12 cellular contexts compared by ENCODE assay signal in the genomic region with DNA sequence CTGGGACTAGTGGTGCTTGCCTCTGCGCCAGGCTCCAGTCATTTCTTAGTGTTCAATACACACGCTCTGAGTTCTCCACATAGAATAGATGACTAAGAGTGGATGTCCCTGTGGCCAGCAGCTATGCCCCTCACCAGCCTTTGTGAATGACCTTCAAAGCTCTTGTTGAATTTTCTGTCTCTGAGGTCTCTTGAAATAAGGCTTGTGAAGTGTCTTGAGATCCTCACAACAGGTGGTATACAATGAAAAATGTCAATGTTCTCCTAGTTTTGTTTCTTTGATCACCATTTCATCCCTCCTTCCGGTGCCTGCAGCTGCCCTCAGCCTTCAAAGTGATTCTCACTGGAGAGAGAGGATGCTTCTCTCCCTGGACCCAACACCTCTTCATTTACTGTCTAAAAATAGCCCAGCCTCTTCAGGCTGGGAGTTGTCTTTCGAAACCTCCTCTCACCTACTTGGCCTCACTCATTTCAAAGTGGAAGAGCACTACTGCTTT. TPM values are rescaled to one million over a fixed set of nuclear protein-coding genes. Genes with fewer than 3 reads are reported as not detected.
DNase-seq lines count a peak whose midpoint lies in the region; ATAC-seq, FAIRE-seq and TF ChIP-seq lines count a peak whose summit lies in the region.
"Had no signal": no experiment of that assay in that cellular context is flagged by ENCODE, and none has a peak within 500 bp of the region (broad histone marks: within the 10 kb centered on the region; RNA-seq: fewer than 3 reads in every experiment).

No MANE protein-coding gene starts in this region.

- no peak for TF ChIP-seq POLR2A in GM12878 (IDR thresholded peaks at IDR 0.05; ENCODE audit: low read depth, low read length)

- H3K4me2 ChIP-seq in BLaER1 (peak overlapping the region; percentile 93), Loucy (ENCODE audit: low read depth, low read length, poor library complexity, severe bottlenecking) (peak overlapping the region; percentile 91), GM12878 (ENCODE audit: control insufficient read depth, insufficient read depth) (peak overlapping the region; percentile 36)

- H3K79me2 ChIP-seq in Loucy (ENCODE audit: insufficient read depth, low read length) (peaks cover 80% of the 10 kb centered on the region), GM12878 (ENCODE audit: control insufficient read depth, insufficient read depth, low read length) (peaks cover 52% of the 10 kb centered on the region)

- TF ChIP-seq RAD21 in GM12878 (IDR thresholded peaks at IDR 0.05; ENCODE audit: insufficient read depth, low read depth, low read length) = no peak

- BruUV-seq in GM12878 (replicated peaks; lab: Mats Ljungman, UMichigan) = no TSS peak

- ATAC-seq in GM12878 (no peak; the same call in 2 of the 3 replicates), lung (ENCODE audit: insufficient read depth, low FRiP score) (peak; percentile 15), GM19023 (IDR thresholded peaks at IDR 0.05; ENCODE audit: unreplicated experiment) (no peak)

- intact Hi-C loops in GM12878 (cut with micrococcal nuclease; ENCODE audit: unreplicated experiment) = no loop called here

- H3K9me3 ChIP-seq in BLaER1 (no peaks in the 10 kb centered on the region), Loucy (ENCODE audit: insufficient read depth, low read depth, low read length) (no peaks in the 10 kb centered on the region), GM12878 (replicated peaks; ENCODE audit: control insufficient read depth, insufficient read depth, low read length) (no peaks in the 10 kb centered on the region; the same call in 2 of the 3 replicates), lung (ENCODE audit: control insufficient read depth in 2 of 2, insufficient read depth in 1 of 2, low read length in 1 of 2) (no peaks in the 10 kb centered on the region)

- in situ Hi-C loops in GM12878 (cut with MboI) = no loop called here

- no peak for TF ChIP-seq EP300 in GM12878 (IDR thresholded peaks at IDR 0.05; ENCODE audit: borderline replicate concordance in 1 of 2, control insufficient read depth in 1 of 2, low read depth in 2 of 2, low read length in 2 of 2)

- WGBS in GM12878 (ENCODE audit: insufficient coverage, insufficient replicate concordance, low lambda C conversion rate, missing lambda C conversion rate) = 95% methylated on average over 4 of the region's 4 CpGs
- WGBS in lung, 2 donors = 76 to 89% methylated on average over 4 of the region's 4 CpGs

- POLR2A ChIA-PET in GM12878 (lab: Charles Lee) = interaction anchor here (11.3 kb wide), 1 partner anchor 13 kb away, joined by 170 read pairs; no protein-coding TSS in a partner anchor

- CTCF ChIA-PET in GM12878 (lab: Yijun Ruan, JAX) = interaction anchor here (1.0 to 11.4 kb wide), 6 partner anchors 9 to 32 kb away, joined by 3 to 365 read pairs (median 4); no protein-coding TSS in a partner anchor

- SMC1A ChIA-PET in GM12878 (lab: Charles Lee; ENCODE audit: uncharacterized antibody, unreplicated experiment) = interaction anchor here (1.2 to 9.6 kb wide), 5 partner anchors 13 to 32 kb away, joined by 4 to 268 read pairs (median 10); no protein-coding TSS in a partner anchor

- H3K9ac ChIP-seq in BLaER1 (peak overlapping the region; percentile 38; the same call in 1 of the 2 replicates), Loucy (ENCODE audit: low read depth, low read length, poor library complexity, severe bottlenecking) (peak overlapping the region; percentile 71), GM12878 (ENCODE audit: control insufficient read depth, insufficient read depth, low read length) (no peak overlapping the region)

- FAIRE-seq in GM12878 (lab: Jason Lieb, UNC) = no peak

- DNase-seq in GM12878 (ENCODE audit: low read depth, low spot score) (no peak), lung (ENCODE audit: low spot score) (no peak), kidney glomerular epithelial cell (lab: John Stamatoyannopoulos, UW) (no peak), NCI-H1417 treated with DMSO at 0.1 percent for 48 hours (lab: John Stamatoyannopoulos, UW) (no peak), epidermal melanocyte (ENCODE audit: insufficient read length, low spot score) (no peak)
- DNase-seq: NCI-H1105 treated with DMSO at 0.1 percent for 48 hours, occipital lobe had no signal

- H3K36me3 ChIP-seq in BLaER1 = no peaks in the 10 kb centered on the region
- no peaks in the 10 kb centered on the region for H3K36me3 ChIP-seq in Loucy (ENCODE audit: insufficient read depth, low read length)
- no peaks in the 10 kb centered on the region for H3K36me3 ChIP-seq in GM12878 (ENCODE audit: control insufficient read depth in 2 of 2, insufficient read depth in 2 of 2, low read length in 1 of 2)
- peaks cover 0 to 3% of the 10 kb centered on the region in 2 donors for H3K36me3 ChIP-seq in lung (ENCODE audit: control insufficient read depth in 2 of 2, insufficient read depth in 2 of 2, low read length in 2 of 2)

- peaks cover 97% of the 10 kb centered on the region for H3K4me1 ChIP-seq in BLaER1
- H3K4me1 ChIP-seq in Loucy (ENCODE audit: insufficient read depth, low read length, poor library complexity, severe bottlenecking) = peaks cover 85% of the 10 kb centered on the region
- peaks cover 17% of the 10 kb centered on the region for H3K4me1 ChIP-seq in GM12878 (ENCODE audit: control insufficient read depth, insufficient read depth, low read length)
- H3K4me1 ChIP-seq in lung (ENCODE audit: control insufficient read depth in 2 of 2, insufficient read depth in 2 of 2, low read length in 2 of 2) = peaks cover 13 to 27% of the 10 kb centered on the region in 2 donors

- H3K27ac ChIP-seq in BLaER1 (peak overlapping the region; percentile 95), GM12878 (ENCODE audit: control insufficient read depth, insufficient read depth) (peak overlapping the region; percentile 7; the same call in 1 of the 2 replicates), lung (ENCODE audit: low read depth in 1 of 2, low read length in 1 of 2) (peak overlapping the region in 1 of 2 donors; percentile 22)
- H3K27ac ChIP-seq: coronary artery, SK-N-MC had no signal

- no peaks in the 10 kb centered on the region for H3K27me3 ChIP-seq in BLaER1
- H3K27me3 ChIP-seq in Loucy (ENCODE audit: insufficient read depth, low read length, poor library complexity, severe bottlenecking) = no peaks in the 10 kb centered on the region
- no peaks in the 10 kb centered on the region for H3K27me3 ChIP-seq in GM12878 (replicated peaks in 1 of 2; ENCODE audit: control insufficient read depth in 2 of 2, insufficient read depth in 2 of 2, low read length in 1 of 2)
- no peaks in the 10 kb centered on the region for H3K27me3 ChIP-seq in lung (ENCODE audit: control insufficient read depth, insufficient read depth)

- H2AFZ ChIP-seq in Loucy (ENCODE audit: low read length) (no peak overlapping the region), GM12878 (ENCODE audit: control insufficient read depth, low read depth, low read length) (no peak overlapping the region)

- H3K4me3 ChIP-seq in BLaER1 = no peak overlapping the region
- H3K4me3 ChIP-seq in Loucy (ENCODE audit: low read length, poor library complexity, severe bottlenecking) = peak overlapping the region; percentile 54
- peak overlapping the region; percentile 47; the same call in 1 of the 2 replicates for H3K4me3 ChIP-seq in GM12878
- H3K4me3 ChIP-seq in lung = no peak overlapping the region
- H3K4me3 ChIP-seq: coronary artery, SK-N-MC had no signal

- no peaks in the 10 kb centered on the region for H3F3A ChIP-seq in Loucy (ENCODE audit: low read depth)

- TF ChIP-seq CTCF in Loucy (conservative IDR thresholded peaks at IDR 0.05; ENCODE audit: low read length) = no peak
- no peak for TF ChIP-seq CTCF in GM12878 (IDR thresholded peaks at IDR 0.05 in 2 of 3, conservative IDR thresholded peaks at IDR 0.05 in 1 of 3; ENCODE audit: control insufficient read depth in 2 of 3, extremely low read depth in 1 of 3, insufficient read depth in 1 of 3, low read depth in 3 of 3, low read length in 3 of 3)
- no peak for TF ChIP-seq CTCF in lung (IDR thresholded peaks at IDR 0.05; ENCODE audit: control extremely low read depth, extremely low read depth)

- RAD21 ChIA-PET in GM12878 (lab: Charles Lee; ENCODE audit: unreplicated experiment) = interaction anchor here (1.0 to 9.7 kb wide), 3 partner anchors 8 to 31 kb away, joined by 3 to 169 read pairs (median 3); no protein-coding TSS in a partner anchor

- no peaks in the 10 kb centered on the region for H4K20me1 ChIP-seq in BLaER1
- H4K20me1 ChIP-seq in Loucy (ENCODE audit: insufficient read depth, low read length, poor library complexity, severe bottlenecking) = no peaks in the 10 kb centered on the region
- no peaks in the 10 kb centered on the region for H4K20me1 ChIP-seq in GM12878 (ENCODE audit: control insufficient read depth, insufficient read depth)

- no peaks in the 10 kb centered on the region for H3K9me2 ChIP-seq in Loucy (replicated peaks; ENCODE audit: low read depth, low read length)

RNA-seq across cellular contexts. Expression of a gene that starts 5.4 kb away (rescaled TPM):
- 88.7 and 98.8 TPM in 2 replicates for total RNA-seq in GM12878 (2013; cell fraction: nucleolus; rRNA removed)
- total RNA-seq in GM12878 (2014; rRNA removed) (8.5 and 13.5 TPM in 2 replicates), GM12878 (2014; rRNA removed; fragmentation: Illumina TruSeq; extraction: Trizol) (6.7 and 7.2 TPM in 2 replicates), GM12878 (2021) (15.7 and 19.0 TPM in 2 replicates), lung (10 to 100 TPM; 20.2 to 25.7 TPM)
- 3.5 TPM for polyA plus RNA-seq in GM12878 (2011; ENCODE audit: low read depth)
- polyA plus RNA-seq in GM12878 (2011; rRNA removed) (3.6 and 6.5 TPM in 2 replicates), GM12878 (2014; fragmentation: Illumina TruSeq; extraction: Trizol) (6.8 and 7.5 TPM in 2 replicates), GM12878 (2014; fragmentation: Nextera tagmentation; extraction: Ambion mirVana) (under 1 TPM; 0.44 to 0.50 TPM), GM12878 (2014; rRNA removed) (10.4 and 12.2 TPM in 2 replicates), GM12878 (2016; fragmentation: Nextera tagmentation; extraction: Ambion mirVana) (1 to 10 TPM; 6.5 to 7.8 TPM), lung (10 to 100 TPM in 1 of 2 donors, 1 to 10 TPM in 1; 7.2 to 12.6 TPM)
- 5.1 and 6.2 TPM in 2 replicates for polyA plus RNA-seq in GM12878 (2011; cell fraction: cytosol; rRNA removed)
- 38.1 and 56.5 TPM in 2 replicates for polyA plus RNA-seq in GM12878 (2011; cell fraction: nucleus; rRNA removed)
- 6.4 and 8.7 TPM in 2 replicates for polyA plus RNA-seq in GM12878 (2012)
- polyA minus RNA-seq in GM12878 (2011; rRNA and poly(A)+ RNA removed) = 20.2 and 27.6 TPM in 2 replicates
- 4.4 and 4.9 TPM in 2 replicates for polyA minus RNA-seq in GM12878 (2011; cell fraction: cytosol; rRNA and poly(A)+ RNA removed)
- polyA minus RNA-seq in GM12878 (2011; cell fraction: nucleus; rRNA and poly(A)+ RNA removed) = 29.6 and 53.2 TPM in 2 replicates

RNA-seq across cellular contexts. Expression of a gene that starts 48.2 kb away (rescaled TPM):
- 18.7 and 20.7 TPM in 2 replicates for total RNA-seq in GM12878 (2013; cell fraction: nucleolus; rRNA removed)
- total RNA-seq in GM12878 (2014; rRNA removed) (7.5 and 8.5 TPM in 2 replicates), GM12878 (2014; rRNA removed; fragmentation: Illumina TruSeq; extraction: Trizol) (4.4 and 4.7 TPM in 2 replicates), GM12878 (2021) (10.3 and 12.2 TPM in 2 replicates), lung (10 to 100 TPM; 13.2 to 28.1 TPM)
- polyA plus RNA-seq in GM12878 (2011; ENCODE audit: low read depth) = 9.5 TPM
- polyA plus RNA-seq in GM12878 (2011; rRNA removed) (3.7 and 6.8 TPM in 2 replicates), GM12878 (2014; fragmentation: Illumina TruSeq; extraction: Trizol) (0.86 and 5.3 TPM in 2 replicates), GM12878 (2014; fragmentation: Nextera tagmentation; extraction: Ambion mirVana) (1 to 10 TPM in 1 of 2 experiments, under 1 TPM in 1; 0.79 to 2.2 TPM), GM12878 (2014; rRNA removed) (8.9 and 9.9 TPM in 2 replicates), GM12878 (2016; fragmentation: Nextera tagmentation; extraction: Ambion mirVana) (10 to 100 TPM in 1 of 2 experiments, 1 to 10 TPM in 1; 6.3 to 10.4 TPM), lung (10 to 100 TPM; 16.6 to 26.0 TPM)
- polyA plus RNA-seq in GM12878 (2011; cell fraction: cytosol; rRNA removed) = 8.1 and 12.4 TPM in 2 replicates
- 17.3 and 21.3 TPM in 2 replicates for polyA plus RNA-seq in GM12878 (2011; cell fraction: nucleus; rRNA removed)
- 4.0 and 6.1 TPM in 2 replicates for polyA plus RNA-seq in GM12878 (2012)
- polyA minus RNA-seq in GM12878 (2011; rRNA and poly(A)+ RNA removed) = 3.2 and 4.0 TPM in 2 replicates
- polyA minus RNA-seq in GM12878 (2011; cell fraction: cytosol; rRNA and poly(A)+ RNA removed) = 1.5 and 2.5 TPM in 2 replicates
- polyA minus RNA-seq in GM12878 (2011; cell fraction: nucleus; rRNA and poly(A)+ RNA removed) = 1.6 and 3.9 TPM in 2 replicates

RNA-seq across cellular contexts. Expression of a gene that starts 58.9 kb away (rescaled TPM):
- total RNA-seq in GM12878 (2013; cell fraction: nucleolus; rRNA removed) = 5.0 and 9.9 TPM in 2 replicates
- 2.6 and 3.1 TPM in 2 replicates for total RNA-seq in GM12878 (2014; rRNA removed)
- 0.67 and 0.78 TPM in 2 replicates for total RNA-seq in GM12878 (2014; rRNA removed; fragmentation: Illumina TruSeq; extraction: Trizol)
- 3.1 and 6.6 TPM in 2 replicates for total RNA-seq in GM12878 (2021)
- 3.3 TPM for polyA plus RNA-seq in GM12878 (2011; ENCODE audit: low read depth)
- 2.7 and 3.2 TPM in 2 replicates for polyA plus RNA-seq in GM12878 (2011; rRNA removed)
- polyA plus RNA-seq in GM12878 (2011; cell fraction: cytosol; rRNA removed) = 2.9 and 6.4 TPM in 2 replicates
- polyA plus RNA-seq in GM12878 (2011; cell fraction: nucleus; rRNA removed) = 27.2 and 31.9 TPM in 2 replicates
- 2.4 and 3.6 TPM in 2 replicates for polyA plus RNA-seq in GM12878 (2012)
- 0.43 and 2.4 TPM in 2 replicates for polyA plus RNA-seq in GM12878 (2014; fragmentation: Illumina TruSeq; extraction: Trizol)
- under 1 TPM; 0.22 to 0.93 TPM for polyA plus RNA-seq in GM12878 (2014; fragmentation: Nextera tagmentation; extraction: Ambion mirVana)
- 3.8 and 6.9 TPM in 2 replicates for polyA plus RNA-seq in GM12878 (2014; rRNA removed)
- polyA plus RNA-seq in GM12878 (2016; fragmentation: Nextera tagmentation; extraction: Ambion mirVana) = 1 to 10 TPM; 4.4 to 6.3 TPM
- 0.22 and 0.72 TPM in 2 replicates for polyA minus RNA-seq in GM12878 (2011; rRNA and poly(A)+ RNA removed)
- not detected in 2 replicates for polyA minus RNA-seq in GM12878 (2011; cell fraction: cytosol; rRNA and poly(A)+ RNA removed)
- polyA minus RNA-seq in GM12878 (2011; cell fraction: nucleus; rRNA and poly(A)+ RNA removed) = 1.9 and 3.4 TPM in 2 replicates
- total RNA-seq in lung = 10 to 100 TPM in 1 of 2 donors, 1 to 10 TPM in 1; 8.4 to 12.8 TPM
- polyA plus RNA-seq in lung = 10 to 100 TPM in 1 of 2 donors, 1 to 10 TPM in 1; 5.7 to 13.0 TPM

Comparison
In these comparisons a context has a peak if more than half of its experiments do, and no peak if none do; other contexts are left out.
1. H3K4me2 ChIP-seq: peak in every context shown above with its lines; median percentile 93 in BLaER1; 91 in Loucy; 36 in GM12878.
2. H3K4me3 ChIP-seq: peak in Loucy (single experiment) and GM12878 (single experiment); none in BLaER1 (single experiment) and lung (single experiment).